40 cellular contexts compared by ENCODE assay signal in genomic region chr19:29475469-29475868, GRCh38. TPM values are rescaled to one million over a fixed set of nuclear protein-coding genes. Genes with fewer than 3 reads are reported as not detected.
"Had no signal": no experiment of that assay in that cellular context is flagged by ENCODE, and none has a peak within 500 bp of the region (broad histone marks: within the 10 kb centered on the region; RNA-seq: fewer than 3 reads in every experiment).

No MANE protein-coding gene starts in this region.

- H3K4me3 Mint-ChIP-seq: activated CD4-positive, alpha-beta memory T cell treated with anti-CD3 and anti-CD28 coated beads, Interleukin-2, amount 10 ng/mL, durations not matched to agents 7 days and 5 days; activated CD4-positive, alpha-beta T cell treated with anti-CD3 and anti-CD28 coated beads for 36 hours; activated CD8-positive, alpha-beta T cell treated with anti-CD3 and anti-CD28 coated beads, Interleukin-2, amount 10 ng/mL, durations not matched to agents 7 days and 5 days; activated naive CD4-positive, alpha-beta T cell treated with anti-CD3 and anti-CD28 coated beads, Interleukin-2, amount 10 ng/mL, durations not matched to agents 7 days and 5 days; activated naive CD4-positive, alpha-beta T cell treated with anti-CD3 and anti-CD28 coated beads, Interleukin-2, amount 50 U/mL, for 24 hours; activated naive CD8-positive, alpha-beta T cell; activated naive CD8-positive, alpha-beta T cell treated with anti-CD3 and anti-CD28 coated beads, Interleukin-2, amount 10 ng/mL, durations not matched to agents 7 days and 5 days; activated naive CD8-positive, alpha-beta T cell treated with anti-CD3 and anti-CD28 coated beads, Interleukin-2, amount 50 U/mL, for 24 hours; activated T-cell treated with anti-CD3 and anti-CD28 coated beads, Interleukin-2, amount 50 U/mL, for 24 hours; brain; central memory CD8-positive, alpha-beta T cell; T-helper 1 cell treated with Interleukin-12 subunit alpha and Interleukin-12 subunit beta and Interleukin-4 antibody, amounts not matched to agents 30 μg/mL and 1 μg/mL, for 36 hours; T-helper 2 cell treated with Interferon-gamma antibody and Interleukin-4, amounts not matched to agents 5 μg/mL and 100 μg/mL, for 36 hours; WTC11 had no signal

- ATAC-seq: activated CD4-positive, alpha-beta T cell treated with anti-CD3 and anti-CD28 coated beads for 36 hours; activated CD4-positive, CD25-positive, alpha-beta regulatory T cell treated with anti-CD3 and anti-CD28 coated beads, Interleukin-2, amount 50 U/mL, for 24 hours; activated CD8-positive, alpha-beta T cell treated with anti-CD3 and anti-CD28 coated beads, Interleukin-2, amount 10 ng/mL, durations not matched to agents 7 days and 5 days; activated naive CD8-positive, alpha-beta T cell treated with anti-CD3 and anti-CD28 coated beads, Interleukin-2, amount 50 U/mL, for 24 hours; WTC11 had no signal

- H3K27ac Mint-ChIP-seq: activated CD4-positive, alpha-beta memory T cell treated with anti-CD3 and anti-CD28 coated beads, Interleukin-2, amount 10 ng/mL, durations not matched to agents 7 days and 5 days; activated CD4-positive, alpha-beta T cell treated with anti-CD3 and anti-CD28 coated beads for 36 hours; activated CD8-positive, alpha-beta T cell treated with anti-CD3 and anti-CD28 coated beads, Interleukin-2, amount 10 ng/mL, durations not matched to agents 7 days and 5 days; activated naive CD4-positive, alpha-beta T cell treated with anti-CD3 and anti-CD28 coated beads, Interleukin-2, amount 10 ng/mL, durations not matched to agents 7 days and 5 days; activated naive CD4-positive, alpha-beta T cell treated with anti-CD3 and anti-CD28 coated beads, Interleukin-2, amount 50 U/mL, for 24 hours; activated naive CD8-positive, alpha-beta T cell; activated naive CD8-positive, alpha-beta T cell treated with anti-CD3 and anti-CD28 coated beads, Interleukin-2, amount 10 ng/mL, durations not matched to agents 7 days and 5 days; activated naive CD8-positive, alpha-beta T cell treated with anti-CD3 and anti-CD28 coated beads, Interleukin-2, amount 50 U/mL, for 24 hours; activated T-cell treated with anti-CD3 and anti-CD28 coated beads, Interleukin-2, amount 50 U/mL, for 24 hours; activated T-helper 2 cell treated with anti-CD3 and anti-CD28 coated beads, Interferon-gamma antibody, Interleukin-2, Interleukin-4, amounts not matched to agents 10 μg/mL and 5 μg/mL and 100 μg/mL, durations not matched to agents 14 hours and 24 hours and 36 hours; brain; T-helper 1 cell treated with Interleukin-12 subunit alpha and Interleukin-12 subunit beta and Interleukin-4 antibody, amounts not matched to agents 30 μg/mL and 1 μg/mL, for 36 hours; T-helper 2 cell treated with Interferon-gamma antibody and Interleukin-4, amounts not matched to agents 5 μg/mL and 100 μg/mL, for 36 hours; WTC11 had no signal

- DNase-seq: activated CD4-positive, alpha-beta memory T cell treated with anti-CD3 and anti-CD28 coated beads, Interleukin-2, amount 10 ng/mL, durations not matched to agents 7 days and 5 days; activated CD4-positive, alpha-beta T cell treated with anti-CD3 and anti-CD28 coated beads for 1 hour; activated CD4-positive, alpha-beta T cell treated with anti-CD3 and anti-CD28 coated beads for 36 hours; activated CD4-positive, alpha-beta T cell treated with anti-CD3 and anti-CD28 coated beads for 48 hours; activated CD4-positive, alpha-beta T cell treated with anti-CD3 and anti-CD28 coated beads, Interleukin-2, amount 50 U/mL, for 48 hours; activated CD4-positive, CD25-positive, alpha-beta regulatory T cell; activated CD8-positive, alpha-beta memory T cell treated with anti-CD3 and anti-CD28 coated beads for 24 hours; activated CD8-positive, alpha-beta memory T cell treated with anti-CD3 and anti-CD28 coated beads, Interleukin-2, amount 50 U/mL, for 48 hours; activated CD8-positive, alpha-beta T cell treated with anti-CD3 and anti-CD28 coated beads, Interleukin-2, amount 10 ng/mL, durations not matched to agents 7 days and 5 days; activated effector memory CD4-positive, alpha-beta T cell treated with Interleukin-2 at 50 U/mL for 16 hours; activated gamma-delta T cell; activated naive CD4-positive, alpha-beta T cell treated with anti-CD3 and anti-CD28 coated beads, Interleukin-2, amount 10 ng/mL, durations not matched to agents 7 days and 5 days; activated naive CD4-positive, alpha-beta T cell treated with Interleukin-2 at 50 U/mL for 16 hours; activated naive CD8-positive, alpha-beta T cell treated with anti-CD3 and anti-CD28 coated beads, Interleukin-2, amount 10 ng/mL, durations not matched to agents 7 days and 5 days; activated naive CD8-positive, alpha-beta T cell treated with anti-CD3 and anti-CD28 coated beads, Interleukin-2, amount 50 U/mL, for 24 hours; activated T-cell treated with anti-CD3 and anti-CD28 coated beads, Interleukin-2, amount 50 U/mL, for 24 hours; activated T-cell treated with anti-CD3 and anti-CD28 coated beads, Interleukin-2, amount 50 U/mL, for 48 hours; amygdala; anterior cingulate cortex; caudate nucleus; cerebellar nuclear complex; SW 1271; T-helper 1 cell; T-helper 2 cell; T-helper 9 cell; WERI-Rb-1 had no signal

- H3K27me3 ChIP-seq: ascending aorta had no signal

- H3K27ac ChIP-seq: ascending aorta, cardiac muscle cell, WERI-Rb-1 had no signal

- H3K36me3 ChIP-seq: ascending aorta, cardiac muscle cell, WERI-Rb-1 had no signal

- H3K9me3 Mint-ChIP-seq: activated CD4-positive, alpha-beta memory T cell treated with anti-CD3 and anti-CD28 coated beads, Interleukin-2, amount 10 ng/mL, durations not matched to agents 7 days and 5 days; activated naive CD4-positive, alpha-beta T cell treated with anti-CD3 and anti-CD28 coated beads, Interleukin-2, amount 50 U/mL, for 24 hours; activated naive CD8-positive, alpha-beta T cell treated with anti-CD3 and anti-CD28 coated beads, Interleukin-2, amount 10 ng/mL, durations not matched to agents 7 days and 5 days; activated naive CD8-positive, alpha-beta T cell treated with anti-CD3 and anti-CD28 coated beads, Interleukin-2, amount 50 U/mL, for 24 hours; activated T-helper 2 cell treated with anti-CD3 and anti-CD28 coated beads, Interferon-gamma antibody, Interleukin-2, Interleukin-4, amounts not matched to agents 10 μg/mL and 5 μg/mL and 100 μg/mL, durations not matched to agents 14 hours and 24 hours and 36 hours; central memory CD8-positive, alpha-beta T cell had no signal

- FAIRE-seq: bronchial epithelial cell had no signal

- H3K4me1 Mint-ChIP-seq: activated CD4-positive, alpha-beta memory T cell treated with anti-CD3 and anti-CD28 coated beads, Interleukin-2, amount 10 ng/mL, durations not matched to agents 7 days and 5 days; activated CD4-positive, alpha-beta T cell treated with anti-CD3 and anti-CD28 coated beads for 36 hours; activated naive CD4-positive, alpha-beta T cell treated with anti-CD3 and anti-CD28 coated beads, Interleukin-2, amount 10 ng/mL, durations not matched to agents 7 days and 5 days; activated naive CD4-positive, alpha-beta T cell treated with anti-CD3 and anti-CD28 coated beads, Interleukin-2, amount 50 U/mL, for 24 hours; activated naive CD8-positive, alpha-beta T cell treated with anti-CD3 and anti-CD28 coated beads, Interleukin-2, amount 10 ng/mL, durations not matched to agents 7 days and 5 days; activated naive CD8-positive, alpha-beta T cell treated with anti-CD3 and anti-CD28 coated beads, Interleukin-2, amount 50 U/mL, for 24 hours; brain; central memory CD8-positive, alpha-beta T cell; WTC11 had no signal

- H3K4me3 ChIP-seq: ascending aorta, cardiac muscle cell had no signal

- H3K36me3 Mint-ChIP-seq: activated naive CD4-positive, alpha-beta T cell treated with anti-CD3 and anti-CD28 coated beads, Interleukin-2, amount 10 ng/mL, durations not matched to agents 7 days and 5 days; activated naive CD4-positive, alpha-beta T cell treated with anti-CD3 and anti-CD28 coated beads, Interleukin-2, amount 50 U/mL, for 24 hours; activated naive CD8-positive, alpha-beta T cell; activated naive CD8-positive, alpha-beta T cell treated with anti-CD3 and anti-CD28 coated beads, Interleukin-2, amount 10 ng/mL, durations not matched to agents 7 days and 5 days; brain had no signal

- H3K4me1 ChIP-seq: ascending aorta had no signal

RNA-seq across cellular contexts. Expression of gene VSTM2B, which starts 50.3 kb away (rescaled TPM):
- total RNA-seq: activated CD4-positive, alpha-beta memory T cell treated with anti-CD3 and anti-CD28 coated beads, Interleukin-2, amount 10 ng/mL, durations not matched to agents 7 days and 5 days; activated CD4-positive, alpha-beta T cell treated with anti-CD3 and anti-CD28 coated beads for 36 hours; activated CD8-positive, alpha-beta T cell treated with anti-CD3 and anti-CD28 coated beads, Interleukin-2, amount 10 ng/mL, durations not matched to agents 7 days and 5 days; activated naive CD8-positive, alpha-beta T cell treated with anti-CD3 and anti-CD28 coated beads, Interleukin-2, amount 10 ng/mL, durations not matched to agents 7 days and 5 days; activated T-helper 2 cell treated with anti-CD3 and anti-CD28 coated beads, Interferon-gamma antibody, Interleukin-2, Interleukin-4, amounts not matched to agents 10 μg/mL and 5 μg/mL and 100 μg/mL, durations not matched to agents 14 hours and 24 hours and 36 hours; ascending aorta; bronchial epithelial cell; chondrocyte had no signal
- polyA plus RNA-seq: adipose tissue, cardiac muscle cell had no signal
